ENCODE assay signal across 9 cellular contexts in the genomic region with DNA sequence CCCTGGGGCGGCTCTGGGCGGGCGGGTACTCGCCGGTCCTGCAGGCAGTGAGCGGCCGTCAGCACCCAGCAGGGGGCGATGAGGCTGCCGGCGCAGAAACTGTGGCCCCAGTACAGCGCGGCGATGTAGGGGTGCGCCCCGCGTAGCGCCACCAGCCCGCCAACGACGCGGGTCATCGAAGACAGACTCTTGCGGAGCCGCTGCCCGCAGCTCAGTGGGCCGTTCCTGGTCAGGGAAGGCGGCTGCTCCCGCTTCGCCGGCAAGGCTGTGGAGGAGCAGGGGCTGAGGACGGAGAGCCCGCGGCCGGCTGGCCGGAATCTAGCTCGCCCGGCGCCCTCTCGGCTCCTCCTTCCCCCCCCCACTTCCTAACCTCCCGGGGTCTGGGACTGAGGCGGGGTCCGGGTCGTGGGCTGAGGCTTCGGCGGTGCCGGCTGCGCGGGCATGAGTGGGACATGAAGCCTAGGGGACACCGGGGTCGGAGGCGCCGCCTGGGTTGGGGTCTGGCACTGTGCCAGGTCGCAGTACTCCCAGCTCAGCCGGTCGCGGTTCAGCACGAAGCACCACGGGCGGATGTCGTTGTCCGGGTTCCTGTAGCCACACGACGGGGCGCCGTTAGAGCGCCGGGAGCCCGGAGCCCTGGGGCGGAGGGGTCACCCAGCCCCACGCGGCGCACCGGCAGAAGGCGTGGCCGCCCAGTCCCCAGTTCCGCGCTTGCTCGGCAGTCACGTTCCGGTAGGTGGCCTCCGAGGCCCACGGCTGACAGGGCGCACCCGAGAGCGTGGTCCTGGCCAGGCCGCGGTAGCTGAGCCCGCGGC. TPM values are rescaled to one million over a fixed set of nuclear protein-coding genes. Genes with fewer than 3 reads are reported as not detected.
DNase-seq lines count a peak whose midpoint lies in the region; ATAC-seq and TF ChIP-seq lines count a peak whose summit lies in the region.
"Had no signal": no experiment of that assay in that cellular context is flagged by ENCODE, and none has a peak within 500 bp of the region (broad histone marks: within the 10 kb centered on the region; RNA-seq: fewer than 3 reads in every experiment).

No MANE protein-coding gene starts in this region.

- H3K4me2 ChIP-seq in OCI-LY3 (ENCODE audit: low read length) = peak overlapping the region; percentile 94

- peak overlapping the region; percentile 82 for H3K4me3 ChIP-seq in OCI-LY3 (ENCODE audit: low read length)

- H3K36me3 ChIP-seq in OCI-LY3 (replicated peaks; ENCODE audit: low read depth, low read length) = no peaks in the 10 kb centered on the region

- H3K4me1 ChIP-seq in OCI-LY3 (ENCODE audit: low read length) = peaks cover 19% of the 10 kb centered on the region

- TF ChIP-seq CTCF in OCI-LY3 (IDR thresholded peaks at IDR 0.05; ENCODE audit: low read depth, low read length) = peak; percentile 69

- ATAC-seq in GM19452 (IDR thresholded peaks at IDR 0.05; ENCODE audit: unreplicated experiment) = peak; percentile 73
- ATAC-seq in HG03558 (IDR thresholded peaks at IDR 0.05; ENCODE audit: extremely low read depth, unreplicated experiment) = peak; percentile 45
- ATAC-seq in esophagus mucosa = peak; percentile 85

- H3K9ac ChIP-seq in OCI-LY3 (ENCODE audit: low read length) = peak overlapping the region; percentile 61

- H3K79me2 ChIP-seq in OCI-LY3 (ENCODE audit: low read length) = no peaks in the 10 kb centered on the region

- no peaks in the 10 kb centered on the region for H4K20me1 ChIP-seq in OCI-LY3 (ENCODE audit: insufficient read depth, low read length)

- peaks cover 17% of the 10 kb centered on the region for H3K27me3 ChIP-seq in OCI-LY3 (ENCODE audit: low read depth, low read length)

- peak; percentile 92 for DNase-seq in COR-L47 (lab: John Stamatoyannopoulos, UW)
- peak; percentile 76 for DNase-seq in activated T-cell treated with anti-CD3 and anti-CD28 coated beads for 4 hours
- DNase-seq in myocyte (ENCODE audit: low read depth) = peak; percentile 82
- DNase-seq in stimulated activated CD8-positive, alpha-beta memory T cell treated with anti-CD3 and anti-CD28 coated beads, Interleukin-7, amount 100 ng/mL, for 48 hours (ENCODE audit: extremely low read depth in 1 of 2, low read depth in 1 of 2) = peak; percentile 70 to 80

- no peaks in the 10 kb centered on the region for H3K9me3 ChIP-seq in OCI-LY3 (ENCODE audit: insufficient read depth, low read length)

- H3K27ac ChIP-seq in OCI-LY3 (ENCODE audit: low read length) = no peak overlapping the region

- peak overlapping the region; percentile 65; the same call in 1 of the 2 replicates for H2AFZ ChIP-seq in OCI-LY3 (ENCODE audit: low read depth, low read length)

RNA-seq across cellular contexts. Expression of gene PFN3, which starts 3.6 kb away (rescaled TPM):
- total RNA-seq in esophagus mucosa = not detected
- total RNA-seq in myocyte = not detected in 2 replicates
- not detected for polyA plus RNA-seq in myocyte (2012)
- total RNA-seq: subcutaneous adipose tissue had no signal

RNA-seq across cellular contexts. Expression of gene F12, which starts 5.3 kb away (rescaled TPM):
- total RNA-seq in esophagus mucosa (32.8 TPM), myocyte (0.86 and 0.94 TPM in 2 replicates)
- 0.64 TPM for polyA plus RNA-seq in myocyte (2012)

RNA-seq across cellular contexts. Expression of gene SLC34A1, which starts 19.8 kb away (rescaled TPM):
- total RNA-seq in esophagus mucosa (0.60 TPM), myocyte (not detected in 2 replicates)
- polyA plus RNA-seq in myocyte (2012) = not detected
- total RNA-seq: subcutaneous adipose tissue had no signal

RNA-seq across cellular contexts. Expression of gene GRK6, which starts 22.4 kb away (rescaled TPM):
- total RNA-seq in esophagus mucosa = 26.6 TPM
- 19.8 and 27.8 TPM in 2 replicates for total RNA-seq in myocyte
- 15.4 TPM for polyA plus RNA-seq in myocyte (2012)

RNA-seq across cellular contexts. Expression of gene PRR7, which starts 42.6 kb away (rescaled TPM):
- total RNA-seq in esophagus mucosa = 4.3 TPM
- 23.1 and 38.7 TPM in 2 replicates for total RNA-seq in myocyte
- polyA plus RNA-seq in myocyte (2012) = 12.4 TPM

Comparison
In these comparisons a context has a peak if more than half of its experiments do, and no peak if none do; other contexts are left out.
1. RNA of gene F12, which starts 5.3 kb away (total RNA-seq): 32.8 TPM in esophagus mucosa (single experiment); 0.86 to 0.94 TPM in myocyte; every median in the first group is over 10 times any median in the second.
2. Peak in every context shown above with its lines, with median percentiles within 50 percentile points of each other: DNase-seq and ATAC-seq.